In the genomic region with DNA sequence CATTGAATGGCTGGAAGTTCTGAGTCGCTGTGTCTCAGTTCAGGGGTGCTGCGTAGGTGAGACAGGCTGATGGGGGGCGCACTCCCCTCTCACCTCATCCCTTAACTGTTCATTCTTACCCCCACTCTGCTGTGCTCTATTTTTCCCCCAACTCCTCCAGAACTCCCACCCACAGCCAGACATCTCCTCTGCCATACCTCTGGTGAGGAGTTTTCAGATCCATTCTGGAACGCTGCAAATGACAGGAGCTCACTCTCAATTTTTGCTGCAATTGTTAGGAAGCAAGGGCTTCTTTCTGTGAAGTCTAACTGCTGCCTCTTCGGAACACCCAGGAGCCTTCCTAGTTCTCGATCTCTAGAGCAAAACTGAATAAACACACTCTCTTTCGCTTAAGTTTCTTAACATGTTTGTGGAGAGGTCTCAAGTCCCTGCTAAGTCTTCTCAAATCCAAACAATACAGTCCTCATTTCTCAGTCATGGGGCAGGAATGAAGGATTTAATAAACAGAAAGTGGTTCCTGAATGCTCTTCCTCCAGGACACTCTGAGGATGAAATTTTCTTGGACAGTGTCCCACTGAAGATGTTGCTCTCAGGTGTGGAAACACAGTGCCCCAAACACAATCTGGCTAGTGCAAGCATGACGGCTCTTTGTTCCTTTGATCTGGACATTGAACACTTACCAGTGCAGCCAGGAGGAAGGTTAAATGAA, we compare ENCODE assay signal across 17 cellular contexts.
"Had no signal": no experiment of that assay in that cellular context is flagged by ENCODE, and none has a peak within 500 bp of the region (broad histone marks: within the 10 kb centered on the region; RNA-seq: fewer than 3 reads in every experiment).

No MANE protein-coding gene starts in this region.

- DNase-seq: activated CD4-positive, alpha-beta T cell treated with anti-CD3 and anti-CD28 coated beads for 48 hours; activated CD8-positive, alpha-beta memory T cell treated with anti-CD3 and anti-CD28 coated beads, Interleukin-2, amount 50 U/mL, for 48 hours; activated CD8-positive, alpha-beta T cell treated with anti-CD3 and anti-CD28 coated beads, Interleukin-2, amount 10 ng/mL, durations not matched to agents 7 days and 5 days; activated naive CD4-positive, alpha-beta T cell treated with Interleukin-2 at 50 U/mL for 16 hours; activated naive CD8-positive, alpha-beta T cell treated with anti-CD3 and anti-CD28 coated beads, Interleukin-2, amount 50 U/mL, for 24 hours; cortex of kidney; effector CD8-positive, alpha-beta T cell; left lung; mesendoderm; small intestine; T-cell; WERI-Rb-1 had no signal

- H2AFZ ChIP-seq: parathyroid adenoma had no signal

- H3K4me3 ChIP-seq: ascending aorta, left lung, SK-N-MC, tibial nerve had no signal

- H3K36me3 ChIP-seq: ascending aorta, WERI-Rb-1 had no signal

- H3K27ac ChIP-seq: ascending aorta, left lung, parathyroid adenoma, SK-N-MC, tibial nerve, WERI-Rb-1 had no signal

- H3K9ac ChIP-seq: parathyroid adenoma had no signal

- H3K9me3 ChIP-seq: ascending aorta, left lung, tibial nerve had no signal

- H3K27me3 ChIP-seq: ascending aorta, left lung, tibial nerve had no signal

- ATAC-seq: activated CD8-positive, alpha-beta T cell treated with anti-CD3 and anti-CD28 coated beads, Interleukin-2, amount 10 ng/mL, durations not matched to agents 7 days and 5 days; activated naive CD8-positive, alpha-beta T cell treated with anti-CD3 and anti-CD28 coated beads, Interleukin-2, amount 50 U/mL, for 24 hours; left lung; stimulated activated effector memory CD8-positive, alpha-beta T cell treated with anti-CD3 and anti-CD28 coated beads, Interleukin-12 subunit alpha, Interleukin-12 subunit beta, amount 100 ng/mL, for 72 hours; T-cell had no signal

- H3K79me2 ChIP-seq: parathyroid adenoma had no signal
